8 cellular contexts compared by ENCODE assay signal in the genomic region with DNA sequence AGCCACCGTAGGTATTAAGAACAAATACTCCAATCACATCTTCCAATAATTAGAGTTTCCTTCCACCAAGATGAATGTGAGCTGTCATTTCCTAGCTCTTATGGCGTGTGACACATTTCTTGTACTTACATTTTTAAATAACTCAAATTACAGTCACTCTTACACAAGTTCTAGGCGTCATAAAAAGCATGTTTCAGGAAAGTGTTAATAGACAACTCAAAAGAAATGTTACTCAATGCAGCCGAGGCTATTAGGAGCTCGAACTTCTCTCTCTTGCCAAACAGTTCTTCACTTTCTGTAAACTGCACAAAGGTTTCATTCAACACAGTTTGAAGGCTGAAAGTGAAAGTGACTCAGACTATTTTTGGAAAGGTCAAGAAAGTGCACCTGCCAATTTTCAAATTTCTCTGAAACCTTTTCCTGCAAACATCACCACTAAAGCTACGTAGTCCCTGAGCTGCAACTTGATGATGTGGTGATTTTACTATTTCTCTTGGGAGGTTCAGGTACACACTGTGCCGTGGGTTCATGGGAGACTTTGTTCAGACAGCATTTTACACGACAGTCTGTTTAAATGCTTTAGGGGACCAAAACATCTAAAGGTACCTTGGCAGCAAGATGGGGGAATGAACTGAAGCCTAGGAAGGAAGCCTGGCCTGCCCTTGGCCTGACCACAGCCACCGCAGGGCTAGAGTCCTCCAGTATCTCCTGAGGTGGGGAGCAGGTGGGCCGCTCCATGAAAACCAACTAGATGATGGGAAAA.
A peak's percentile ranks its signal among the peaks of the same experiment; 100 is the strongest.
DNase-seq lines count a peak whose midpoint lies in the region; ATAC-seq and TF ChIP-seq lines count a peak whose summit lies in the region.

No MANE protein-coding gene starts in this region.

- peak overlapping the region; percentile 85 for H3K27ac Mint-ChIP-seq in activated naive CD4-positive, alpha-beta T cell treated with anti-CD3 and anti-CD28 coated beads, Interleukin-2, amount 10 ng/mL, durations not matched to agents 7 days and 5 days
- H3K27ac Mint-ChIP-seq in immature natural killer cell = peak overlapping the region; percentile 82 to 96 (median 94)

- H3K4me3 Mint-ChIP-seq in activated naive CD4-positive, alpha-beta T cell treated with anti-CD3 and anti-CD28 coated beads, Interleukin-2, amount 10 ng/mL, durations not matched to agents 7 days and 5 days = peak overlapping the region; percentile 53
- peak overlapping the region; percentile 70 to 85 (median 81) for H3K4me3 Mint-ChIP-seq in immature natural killer cell

- H3K9me3 ChIP-seq in BLaER1 treated with 17β-estradiol and CSF1 and Interleukin-3, amounts not matched to agents 10 nM and 100 nM (replicated peaks in 1 of 11) = peaks cover 27 to 59% (median 45%) of the 10 kb centered on the region in 11 experiments
- no peaks in the 10 kb centered on the region for H3K9me3 ChIP-seq in suprapubic skin

- no peak for TF ChIP-seq EP300 in suprapubic skin (IDR thresholded peaks at IDR 0.05)

- WGBS in suprapubic skin = 36% methylated on average over 10 of the region's 10 CpGs

- peaks cover 46% of the 10 kb centered on the region for H3K36me3 Mint-ChIP-seq in activated naive CD4-positive, alpha-beta T cell treated with anti-CD3 and anti-CD28 coated beads, Interleukin-2, amount 10 ng/mL, durations not matched to agents 7 days and 5 days
- peaks cover 0 to 9% (median 2%) of the 10 kb centered on the region in 3 donors for H3K36me3 Mint-ChIP-seq in immature natural killer cell

- no peak for TF ChIP-seq CTCF in suprapubic skin (IDR thresholded peaks at IDR 0.05)

- no peak for DNase-seq in activated naive CD4-positive, alpha-beta T cell treated with anti-CD3 and anti-CD28 coated beads, Interleukin-2, amount 10 ng/mL, durations not matched to agents 7 days and 5 days
- DNase-seq in immature natural killer cell (peak; percentile 41 to 52 (median 45)), suprapubic skin (ENCODE audit: low spot score in 2 of 2) (no peak), NCI-H2227 treated with DMSO at 0.1 percent for 48 hours (lab: John Stamatoyannopoulos, UW) (no peak), NCI-H345 (lab: John Stamatoyannopoulos, UW) (no peak)

- peak overlapping the region in 1 of 10 experiments; percentile 42; a peak in 2 of 20 replicates for H3K4me3 ChIP-seq in BLaER1 treated with 17β-estradiol and CSF1 and Interleukin-3, amounts not matched to agents 10 nM and 100 nM
- no peak overlapping the region for H3K4me3 ChIP-seq in suprapubic skin

- peak overlapping the region; percentile 48 to 77 (median 63) for H3K4me2 ChIP-seq in BLaER1 treated with 17β-estradiol and CSF1 and Interleukin-3, amounts not matched to agents 10 nM and 100 nM

- peaks cover 67% of the 10 kb centered on the region for H3K4me1 Mint-ChIP-seq in activated naive CD4-positive, alpha-beta T cell treated with anti-CD3 and anti-CD28 coated beads, Interleukin-2, amount 10 ng/mL, durations not matched to agents 7 days and 5 days
- H3K4me1 Mint-ChIP-seq in immature natural killer cell = peaks cover 57 to 62% of the 10 kb centered on the region in 2 donors

- ATAC-seq in GM19395 (IDR thresholded peaks at IDR 0.05; ENCODE audit: unreplicated experiment) (peak; percentile 84), HG03439 (IDR thresholded peaks at IDR 0.05; ENCODE audit: unreplicated experiment) (peak; percentile 76)

- H3K4me1 ChIP-seq in BLaER1 treated with 17β-estradiol and CSF1 and Interleukin-3, amounts not matched to agents 10 nM and 100 nM = peaks cover 18 to 21% (median 20%) of the 10 kb centered on the region in 10 experiments
- peaks cover 17% of the 10 kb centered on the region for H3K4me1 ChIP-seq in suprapubic skin

- H3K36me3 ChIP-seq in BLaER1 treated with 17β-estradiol and CSF1 and Interleukin-3, amounts not matched to agents 10 nM and 100 nM = peaks cover 0 to 16% (median 0%) of the 10 kb centered on the region in 11 experiments; a peak in 4 of 22 replicates
- peaks cover 2% of the 10 kb centered on the region for H3K36me3 ChIP-seq in suprapubic skin

- H3K9me3 Mint-ChIP-seq in activated naive CD4-positive, alpha-beta T cell treated with anti-CD3 and anti-CD28 coated beads, Interleukin-2, amount 10 ng/mL, durations not matched to agents 7 days and 5 days = peaks cover 23% of the 10 kb centered on the region
- H3K9me3 Mint-ChIP-seq in immature natural killer cell = no peaks in the 10 kb centered on the region

- H3K27me3 ChIP-seq in BLaER1 treated with 17β-estradiol and CSF1 and Interleukin-3, amounts not matched to agents 10 nM and 100 nM = no peaks in the 10 kb centered on the region
- no peaks in the 10 kb centered on the region for H3K27me3 ChIP-seq in suprapubic skin

- peak overlapping the region in 4 of 11 experiments; percentile 24 to 65 (median 60); a peak in 8 of 22 replicates for H3K9ac ChIP-seq in BLaER1 treated with 17β-estradiol and CSF1 and Interleukin-3, amounts not matched to agents 10 nM and 100 nM

- H3K27ac ChIP-seq in BLaER1 treated with 17β-estradiol and CSF1 and Interleukin-3, amounts not matched to agents 10 nM and 100 nM = peak overlapping the region in 10 of 11 experiments; percentile 7 to 81 (median 57); a peak in 18 of 22 replicates
- H3K27ac ChIP-seq in suprapubic skin = peak overlapping the region; percentile 81

- TF ChIP-seq POLR2A in suprapubic skin (IDR thresholded peaks at IDR 0.05) = no peak

- no peaks in the 10 kb centered on the region for H4K20me1 ChIP-seq in BLaER1 treated with 17β-estradiol and CSF1 and Interleukin-3, amounts not matched to agents 10 nM and 100 nM

- no peaks in the 10 kb centered on the region for H3K27me3 Mint-ChIP-seq in activated naive CD4-positive, alpha-beta T cell treated with anti-CD3 and anti-CD28 coated beads, Interleukin-2, amount 10 ng/mL, durations not matched to agents 7 days and 5 days
- peaks cover 0 to 12% (median 2%) of the 10 kb centered on the region in 3 donors for H3K27me3 Mint-ChIP-seq in immature natural killer cell (ENCODE audit: low read depth in 3 of 3)

- CTCF ChIA-PET in activated naive CD4-positive, alpha-beta T cell treated with anti-CD3 and anti-CD28 coated beads, Interleukin-2, amount 10 ng/mL, durations not matched to agents 7 days and 5 days (lab: Charles Lee) = interaction anchor here (0.9 to 2.3 kb wide), 11 partner anchors 8 to 218 kb away, joined by 3 to 7 read pairs (median 4); no protein-coding TSS in a partner anchor

Comparison
In these comparisons a context has a peak if more than half of its experiments do, and no peak if none do; other contexts are left out.
1. DNase-seq: peak in immature natural killer cell (3 of 3); none in activated naive CD4-positive, alpha-beta T cell treated with anti-CD3 and anti-CD28 coated beads, Interleukin-2, amount 10 ng/mL, durations not matched to agents 7 days and 5 days (single experiment), suprapubic skin (0 of 2), NCI-H2227 treated with DMSO at 0.1 percent for 48 hours (single experiment) and NCI-H345 (single experiment).